11 cellular contexts compared by ENCODE assay signal in the genomic region with DNA sequence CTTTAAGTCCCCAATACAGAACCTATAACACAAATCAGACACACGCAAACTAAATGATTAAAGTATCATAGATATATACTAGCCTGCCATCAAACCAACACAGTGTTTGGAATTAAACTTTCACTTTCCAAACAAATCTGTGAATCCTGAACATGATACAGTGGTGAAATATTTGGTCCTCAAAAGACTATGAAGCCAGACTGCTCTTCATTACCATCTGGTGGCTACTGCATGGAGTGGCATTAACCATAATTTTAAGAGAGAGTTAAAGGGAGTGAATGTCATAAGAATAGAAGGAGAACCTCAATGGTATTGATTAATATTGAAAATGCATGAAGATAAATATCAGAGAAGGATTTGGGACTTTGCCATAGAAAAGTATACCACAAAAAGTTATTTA. TPM values are rescaled to one million over a fixed set of nuclear protein-coding genes. Genes with fewer than 3 reads are reported as not detected.
DNase-seq lines count a peak whose midpoint lies in the region; ATAC-seq and TF ChIP-seq lines count a peak whose summit lies in the region.
"Had no signal": no experiment of that assay in that cellular context is flagged by ENCODE, and none has a peak within 500 bp of the region (broad histone marks: within the 10 kb centered on the region; RNA-seq: fewer than 3 reads in every experiment).

No MANE protein-coding gene starts in this region.

- H3K4me3 ChIP-seq in GM12864 (ENCODE audit: low read depth, low read length): no peak overlapping the region
- H3K4me3 ChIP-seq in adipocyte (ENCODE audit: low read length): no peak overlapping the region
- no peak overlapping the region for H3K4me3 ChIP-seq in liver (ENCODE audit: low read depth in 1 of 3, low read length in 3 of 3)
- H3K4me3 ChIP-seq: esophagus squamous epithelium had no signal

- ATAC-seq in HG03469 (IDR thresholded peaks at IDR 0.05; ENCODE audit: unreplicated experiment): peak; percentile 87

- H3K27ac ChIP-seq in liver (ENCODE audit: low read depth in 1 of 2, low read length in 2 of 2): no peak overlapping the region
- H3K27ac ChIP-seq: esophagus squamous epithelium, HL-60 had no signal

- WGBS in liver: 82% methylated on average over 1 of the region's 1 CpG

- no peaks in the 10 kb centered on the region for H3K36me3 ChIP-seq in adipocyte (ENCODE audit: control insufficient read depth, insufficient read depth, low read length, severe bottlenecking)
- H3K36me3 ChIP-seq in liver (ENCODE audit: control insufficient read depth in 4 of 4, insufficient read depth in 3 of 4, low read depth in 1 of 4, low read length in 3 of 4): no peaks in the 10 kb centered on the region
- H3K36me3 ChIP-seq: esophagus squamous epithelium had no signal

- H3K9me3 ChIP-seq in adipocyte (ENCODE audit: control insufficient read depth, low read length): no peaks in the 10 kb centered on the region
- no peaks in the 10 kb centered on the region for H3K9me3 ChIP-seq in liver (ENCODE audit: control insufficient read depth in 4 of 4, low read length in 3 of 4)
- H3K9me3 ChIP-seq: esophagus squamous epithelium had no signal

- H3K4me1 Mint-ChIP-seq in CD14-positive monocyte: no peaks in the 10 kb centered on the region

- H3K9me3 Mint-ChIP-seq in CD14-positive monocyte: peaks cover 0 to 8% (median 0%) of the 10 kb centered on the region in 7 donors

- H3K4me3 Mint-ChIP-seq in CD14-positive monocyte: no peak overlapping the region

- no peak for TF ChIP-seq POLR2A in erythroblast (IDR thresholded peaks at IDR 0.05; ENCODE audit: low read length)

- no peak for DNase-seq in GM12864 (ENCODE audit: low read depth)
- peak; percentile 61 for DNase-seq in adipocyte (ENCODE audit: low read depth)
- no peak for DNase-seq in erythroblast (lab: John Stamatoyannopoulos, UW)
- DNase-seq in stimulated activated CD4-positive, alpha-beta T cell treated with anti-CD3 and anti-CD28 coated beads, Interleukin-15, amount 100 ng/mL, for 24 hours: no peak
- DNase-seq in CD14-positive monocyte (ENCODE audit: low spot score): no peak
- DNase-seq: esophagus squamous epithelium, NCI-H2081 treated with DMSO at 0.1 percent for 48 hours had no signal

- peaks cover 0 to 10% (median 8%) of the 10 kb centered on the region in 3 donors for H3K27me3 Mint-ChIP-seq in CD14-positive monocyte (ENCODE audit: low read depth in 3 of 3)

- no peak overlapping the region for H3K27ac Mint-ChIP-seq in CD14-positive monocyte

- peak; percentile 24 to 52 for TF ChIP-seq RAD21 in liver (IDR thresholded peaks at IDR 0.05)

- intact Hi-C loops in CD14-positive monocyte (cut with micrococcal nuclease): no loop called here

- H3K4me1 ChIP-seq in adipocyte (ENCODE audit: control insufficient read depth, insufficient read depth, low read length): peaks cover 10% of the 10 kb centered on the region
- H3K4me1 ChIP-seq in liver (ENCODE audit: control insufficient read depth in 4 of 4, insufficient read depth in 4 of 4, low read length in 3 of 4): no peaks in the 10 kb centered on the region
- H3K4me1 ChIP-seq: esophagus squamous epithelium had no signal

- H3K27me3 ChIP-seq in adipocyte (replicated peaks; ENCODE audit: control insufficient read depth, insufficient read depth, low read length) (no peaks in the 10 kb centered on the region), liver (ENCODE audit: control insufficient read depth in 4 of 4, insufficient read depth in 4 of 4, low read length in 3 of 4) (peaks cover 0 to 5% (median 0%) of the 10 kb centered on the region in 4 donors)
- H3K27me3 ChIP-seq: esophagus squamous epithelium had no signal

- peak; percentile 37 for TF ChIP-seq CTCF in GM12864 (IDR thresholded peaks at IDR 0.05; ENCODE audit: low read depth, low read length, missing control alignments)
- peak; percentile 4 for TF ChIP-seq CTCF in liver (IDR thresholded peaks at IDR 0.05; ENCODE audit: low read depth, low read length, missing input control)
- TF ChIP-seq CTCF in CD14-positive monocyte (IDR thresholded peaks at IDR 0.05): no peak

- no peak overlapping the region for H3K9ac ChIP-seq in adipocyte (ENCODE audit: low read length)
- H3K9ac ChIP-seq in liver (ENCODE audit: low read depth in 1 of 2, low read length in 2 of 2): no peak overlapping the region

- no peaks in the 10 kb centered on the region for H3K36me3 Mint-ChIP-seq in CD14-positive monocyte

TF ChIP-seq in liver, 16 proteins besides CTCF, POLR2A, EP300 and RAD21:
- TF ChIP-seq, protein P1, sequence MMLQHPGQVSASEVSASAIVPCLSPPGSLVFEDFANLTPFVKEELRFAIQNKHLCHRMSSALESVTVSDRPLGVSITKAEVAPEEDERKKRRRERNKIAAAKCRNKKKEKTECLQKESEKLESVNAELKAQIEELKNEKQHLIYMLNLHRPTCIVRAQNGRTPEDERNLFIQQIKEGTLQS (IDR thresholded peaks at IDR 0.05): no peak
- TF ChIP-seq HNF4A (conservative IDR thresholded peaks at IDR 0.05): no peak
- TF ChIP-seq RXRA (IDR thresholded peaks at IDR 0.05): no peak
- no peak for TF ChIP-seq YY1 (IDR thresholded peaks at IDR 0.05)
- TF ChIP-seq FOXA1 (IDR thresholded peaks at IDR 0.05): no peak
- TF ChIP-seq, protein P2, sequence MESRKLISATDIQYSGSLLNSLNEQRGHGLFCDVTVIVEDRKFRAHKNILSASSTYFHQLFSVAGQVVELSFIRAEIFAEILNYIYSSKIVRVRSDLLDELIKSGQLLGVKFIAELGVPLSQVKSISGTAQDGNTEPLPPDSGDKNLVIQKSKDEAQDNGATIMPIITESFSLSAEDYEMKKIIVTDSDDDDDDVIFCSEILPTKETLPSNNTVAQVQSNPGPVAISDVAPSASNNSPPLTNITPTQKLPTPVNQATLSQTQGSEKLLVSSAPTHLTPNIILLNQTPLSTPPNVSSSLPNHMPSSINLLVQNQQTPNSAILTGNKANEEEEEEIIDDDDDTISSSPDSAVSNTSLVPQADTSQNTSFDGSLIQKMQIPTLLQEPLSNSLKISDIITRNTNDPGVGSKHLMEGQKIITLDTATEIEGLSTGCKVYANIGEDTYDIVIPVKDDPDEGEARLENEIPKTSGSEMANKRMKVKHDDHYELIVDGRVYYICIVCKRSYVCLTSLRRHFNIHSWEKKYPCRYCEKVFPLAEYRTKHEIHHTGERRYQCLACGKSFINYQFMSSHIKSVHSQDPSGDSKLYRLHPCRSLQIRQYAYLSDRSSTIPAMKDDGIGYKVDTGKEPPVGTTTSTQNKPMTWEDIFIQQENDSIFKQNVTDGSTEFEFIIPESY (IDR thresholded peaks at IDR 0.05): no peak
- no peak for TF ChIP-seq JUND (IDR thresholded peaks at IDR 0.05)
TF ChIP-seq in liver: peak in this region for 0.

RNA-seq across cellular contexts. Expression of a gene that starts 9.2 kb away (rescaled TPM):
- total RNA-seq in liver: under 1 TPM in 1 of 2 donors, not detected in 1; under 0.01 TPM
- polyA plus RNA-seq in liver (not detected), CD14-positive monocyte (not detected)
- total RNA-seq: subcutaneous adipose tissue had no signal

RNA-seq across cellular contexts. Expression of a gene that starts 28.8 kb away (rescaled TPM):
- total RNA-seq in liver: 1 to 10 TPM in 1 of 2 donors, under 1 TPM in 1; 0.17 to 1.3 TPM
- polyA plus RNA-seq in liver: not detected
- not detected for polyA plus RNA-seq in CD14-positive monocyte
- total RNA-seq: esophagus squamous epithelium, subcutaneous adipose tissue had no signal
